In the genomic region with DNA sequence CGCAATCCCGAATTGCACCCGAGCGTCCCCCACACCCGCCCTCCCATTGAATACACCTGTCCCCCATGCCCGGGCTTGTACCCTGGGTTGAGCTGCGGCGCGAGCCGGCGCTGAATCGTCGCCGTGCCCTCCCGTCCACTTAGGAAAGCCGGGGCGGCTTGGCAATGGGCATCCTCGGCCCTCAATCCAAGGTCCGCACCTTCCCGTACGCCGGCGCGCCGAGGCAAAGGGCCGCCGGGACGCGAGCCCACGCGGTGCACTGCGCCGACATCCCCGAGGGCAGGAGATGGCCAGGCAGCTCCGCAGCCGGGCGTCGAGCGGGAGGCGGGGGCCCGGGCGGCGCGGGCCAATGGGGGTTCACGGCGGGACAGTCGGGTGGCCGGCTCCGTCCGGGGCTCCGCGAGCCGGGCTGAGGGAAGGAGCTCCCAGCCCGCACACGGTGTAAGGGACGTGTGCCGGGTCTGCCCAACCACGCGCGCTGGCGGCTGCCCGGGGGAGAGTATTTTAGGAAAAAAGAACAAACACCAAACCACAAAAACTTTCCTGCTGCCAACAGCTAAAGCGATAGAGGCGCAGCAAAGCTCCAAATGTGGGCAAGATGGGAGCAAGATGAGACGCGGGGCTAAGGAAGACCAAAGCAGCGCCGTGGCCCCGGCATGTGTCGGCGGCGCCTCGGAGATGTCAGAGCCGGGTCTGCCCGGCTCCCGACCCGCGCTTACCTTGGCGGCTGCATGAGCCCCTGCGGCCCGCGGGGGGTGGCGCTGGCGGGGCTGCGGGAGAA, we compare ENCODE assay signal across 8 cellular contexts. TPM values are rescaled to one million over a fixed set of nuclear protein-coding genes. Genes with fewer than 3 reads are reported as not detected.
A peak's percentile ranks its signal among the peaks of the same experiment; 100 is the strongest.
DNase-seq lines count a peak whose midpoint lies in the region; ATAC-seq and TF ChIP-seq lines count a peak whose summit lies in the region.

No MANE protein-coding gene starts in this region.

- H3K27ac ChIP-seq in ascending aorta, result peak overlapping the region; percentile 16 to 46

- H3K4me3 Mint-ChIP-seq in stimulated activated naive CD8-positive, alpha-beta T cell treated with anti-CD3 and anti-CD28 coated beads, Interleukin-15, Interleukin-2, amounts not matched to agents 100 ng/mL and 50 ng/mL, for 24 hours, result peak overlapping the region; percentile 79

- peaks cover 16% of the 10 kb centered on the region for H3K4me1 Mint-ChIP-seq in stimulated activated naive CD8-positive, alpha-beta T cell treated with anti-CD3 and anti-CD28 coated beads, Interleukin-15, Interleukin-2, amounts not matched to agents 100 ng/mL and 50 ng/mL, for 24 hours (ENCODE audit: low read depth)

- peaks cover 0 to 8% of the 10 kb centered on the region in 2 donors for H3K4me1 ChIP-seq in ascending aorta

- ATAC-seq in GM19438 (IDR thresholded peaks at IDR 0.05; ENCODE audit: low read depth, unreplicated experiment), result peak; percentile 31

- no peaks in the 10 kb centered on the region for H3K9me3 Mint-ChIP-seq in stimulated activated naive CD8-positive, alpha-beta T cell treated with anti-CD3 and anti-CD28 coated beads, Interleukin-15, Interleukin-2, amounts not matched to agents 100 ng/mL and 50 ng/mL, for 24 hours

- intact Hi-C loops in ascending aorta (cut with DNase I), result loop anchor here (2.0 kb wide), 1 partner anchor 58 kb away; no protein-coding TSS in a partner anchor

- H3K9me3 ChIP-seq in ascending aorta, result no peaks in the 10 kb centered on the region

- peak; percentile 60 for DNase-seq in AG08396 (ENCODE audit: low spot score)
- peak; percentile 39 for DNase-seq in NCI-H146 treated with DMSO at 0.1 percent for 48 hours (lab: John Stamatoyannopoulos, UW; ENCODE audit: unreplicated experiment)
- no peak for DNase-seq in ascending aorta (ENCODE audit: low spot score in 2 of 2)
- peak; percentile 55 for DNase-seq in iPS-NIHi7 (ENCODE audit: extremely low spot score)
- no peak for DNase-seq in NCI-H1436 treated with DMSO at 0.1 percent for 48 hours (lab: John Stamatoyannopoulos, UW)
- no peak for DNase-seq in NCI-H2196 treated with DMSO at 0.1 percent for 48 hours (lab: John Stamatoyannopoulos, UW; ENCODE audit: unreplicated experiment)

- peak overlapping the region; percentile 60 to 79 for H3K4me3 ChIP-seq in ascending aorta

- peaks cover 8% of the 10 kb centered on the region for H3K27me3 ChIP-seq in ascending aorta

- peaks cover 62% of the 10 kb centered on the region for H3K27me3 Mint-ChIP-seq in stimulated activated naive CD8-positive, alpha-beta T cell treated with anti-CD3 and anti-CD28 coated beads, Interleukin-15, Interleukin-2, amounts not matched to agents 100 ng/mL and 50 ng/mL, for 24 hours

- TF ChIP-seq CTCF in ascending aorta (IDR thresholded peaks at IDR 0.05), result no peak

- H3K36me3 ChIP-seq in ascending aorta, result no peaks in the 10 kb centered on the region

- no peak overlapping the region for H3K27ac Mint-ChIP-seq in stimulated activated naive CD8-positive, alpha-beta T cell treated with anti-CD3 and anti-CD28 coated beads, Interleukin-15, Interleukin-2, amounts not matched to agents 100 ng/mL and 50 ng/mL, for 24 hours

- H3K36me3 Mint-ChIP-seq in stimulated activated naive CD8-positive, alpha-beta T cell treated with anti-CD3 and anti-CD28 coated beads, Interleukin-15, Interleukin-2, amounts not matched to agents 100 ng/mL and 50 ng/mL, for 24 hours (ENCODE audit: low read depth), result no peaks in the 10 kb centered on the region

RNA-seq across cellular contexts. Expression of a gene that starts 0.6 kb away (rescaled TPM):
- total RNA-seq in ascending aorta, result 76.7 TPM

Comparison
In these comparisons a context has a peak if more than half of its experiments do, and no peak if none do; other contexts are left out.
1. DNase-seq: peak in AG08396 (single experiment), NCI-H146 treated with DMSO at 0.1 percent for 48 hours (single experiment) and iPS-NIHi7 (single experiment); none in ascending aorta (0 of 2), NCI-H1436 treated with DMSO at 0.1 percent for 48 hours (single experiment) and NCI-H2196 treated with DMSO at 0.1 percent for 48 hours (single experiment).